ENCODE assay signal across 8 cellular contexts in the genomic region with DNA sequence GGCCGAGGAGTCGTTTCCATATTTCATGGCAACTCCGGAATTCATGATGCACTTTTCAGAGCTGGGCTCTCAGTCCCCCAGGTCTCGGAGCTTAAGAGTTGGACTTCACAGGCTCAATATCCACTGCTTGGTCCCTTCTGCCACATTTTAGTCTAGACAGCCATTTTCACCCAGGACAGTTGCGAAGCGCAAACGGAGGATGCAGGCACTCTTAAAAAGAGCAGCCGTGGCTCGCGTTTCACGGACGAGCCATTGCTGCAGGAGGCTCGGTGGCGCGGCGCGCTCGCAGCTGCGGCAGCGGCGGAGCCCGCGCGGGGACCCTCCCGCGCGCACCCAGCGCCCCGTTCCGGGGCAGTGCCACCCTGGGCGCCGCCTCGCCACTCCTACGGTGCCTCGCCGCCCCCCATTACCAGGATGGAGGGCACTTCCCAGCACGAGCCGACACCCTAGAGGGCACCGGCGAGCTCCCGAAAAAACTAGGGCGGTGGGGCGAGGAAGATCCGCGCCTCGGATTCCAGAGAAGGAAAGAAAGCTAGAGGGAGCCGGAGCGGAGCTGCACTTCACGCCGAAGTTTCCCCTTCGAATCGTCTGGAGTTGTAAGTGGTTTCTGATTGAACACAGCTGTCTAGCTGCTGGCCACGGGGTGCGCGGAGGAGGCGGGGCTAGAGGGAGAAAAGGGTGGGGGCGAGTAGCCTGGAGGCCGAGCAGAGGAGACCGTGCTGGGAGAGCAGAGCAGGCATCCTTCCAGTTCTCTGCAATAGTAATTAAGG.
DNase-seq lines count a peak whose midpoint lies in the region; ATAC-seq and TF ChIP-seq lines count a peak whose summit lies in the region.

No MANE protein-coding gene starts in this region.

- H3K9me3 ChIP-seq in BLaER1 treated with 17β-estradiol and CSF1 and Interleukin-3, amounts not matched to agents 10 nM and 100 nM (replicated peaks in 1 of 11): peaks cover 0 to 5% (median 0%) of the 10 kb centered on the region in 11 experiments; a peak in 4 of 22 replicates
- H3K9me3 ChIP-seq in Peyer's patch: no peaks in the 10 kb centered on the region

- peaks cover 47% of the 10 kb centered on the region for H3K4me1 Mint-ChIP-seq in nephron

- H3K9ac ChIP-seq in BLaER1 treated with 17β-estradiol and CSF1 and Interleukin-3, amounts not matched to agents 10 nM and 100 nM: peak overlapping the region; percentile 39 to 75 (median 69); a peak in 21 of 22 replicates

- H4K20me1 ChIP-seq in BLaER1 treated with 17β-estradiol and CSF1 and Interleukin-3, amounts not matched to agents 10 nM and 100 nM: peaks cover 0 to 20% (median 0%) of the 10 kb centered on the region in 11 experiments; a peak in 1 of 22 replicates

- no peaks in the 10 kb centered on the region for H3K9me3 Mint-ChIP-seq in nephron

- DNase-seq in Peyer's patch (peak; percentile 70 to 91 (median 77)), fibroblast of the aortic adventitia (ENCODE audit: low read depth) (peak; percentile 93)
- DNase-seq in activated T-helper 9 cell treated with anti-CD3 and anti-CD28 coated beads, Interleukin-2, amount 50 U/mL, for 16 hours (ENCODE audit: low read depth): peak; percentile 61
- peak; percentile 79 for DNase-seq in stimulated activated naive CD4-positive, alpha-beta T cell treated with Interleukin-2 at 50 U/mL for 16 hours (lab: John Stamatoyannopoulos, UW)

- H3K27ac Mint-ChIP-seq in nephron: peak overlapping the region; percentile 81 to 85 (median 85)

- H3K36me3 Mint-ChIP-seq in nephron (ENCODE audit: low read depth): no peaks in the 10 kb centered on the region

- H3K4me1 ChIP-seq in BLaER1 treated with 17β-estradiol and CSF1 and Interleukin-3, amounts not matched to agents 10 nM and 100 nM: peaks cover 6 to 23% (median 17%) of the 10 kb centered on the region in 10 experiments; a peak in 18 of 20 replicates
- peaks cover 0 to 4% (median 0%) of the 10 kb centered on the region in 4 donors for H3K4me1 ChIP-seq in Peyer's patch

- H3K4me2 ChIP-seq in BLaER1 treated with 17β-estradiol and CSF1 and Interleukin-3, amounts not matched to agents 10 nM and 100 nM: peak overlapping the region; percentile 95 to 99 (median 98)

- H3K27me3 ChIP-seq in BLaER1 treated with 17β-estradiol and CSF1 and Interleukin-3, amounts not matched to agents 10 nM and 100 nM: peaks cover 35 to 70% (median 48%) of the 10 kb centered on the region in 11 experiments
- no peaks in the 10 kb centered on the region for H3K27me3 ChIP-seq in Peyer's patch

- TF ChIP-seq POLR2A in Peyer's patch (IDR thresholded peaks at IDR 0.05): peak; percentile 33 to 54

- TF ChIP-seq CTCF in Peyer's patch (IDR thresholded peaks at IDR 0.05): no peak
- peak; percentile 19 for TF ChIP-seq CTCF in fibroblast of the aortic adventitia (IDR thresholded peaks at IDR 0.05; ENCODE audit: insufficient read depth, low read length)
- TF ChIP-seq CTCF in nephron (IDR thresholded peaks at IDR 0.05; ENCODE audit: unreplicated experiment in 3 of 3): no peak

- H3K4me3 Mint-ChIP-seq in nephron: peak overlapping the region; percentile 84 to 92 (median 91)

- H3K27ac ChIP-seq in BLaER1 treated with 17β-estradiol and CSF1 and Interleukin-3, amounts not matched to agents 10 nM and 100 nM: peak overlapping the region in 3 of 11 experiments; percentile 4 to 24 (median 19); a peak in 1 of 22 replicates
- H3K27ac ChIP-seq in Peyer's patch: peak overlapping the region; percentile 58 to 89 (median 76)

- no peaks in the 10 kb centered on the region for H3K36me3 ChIP-seq in BLaER1 treated with 17β-estradiol and CSF1 and Interleukin-3, amounts not matched to agents 10 nM and 100 nM
- H3K36me3 ChIP-seq in Peyer's patch: no peaks in the 10 kb centered on the region

- H3K4me3 ChIP-seq in BLaER1 treated with 17β-estradiol and CSF1 and Interleukin-3, amounts not matched to agents 10 nM and 100 nM: peak overlapping the region; percentile 66 to 79 (median 72)
- H3K4me3 ChIP-seq in Peyer's patch (peak overlapping the region; percentile 57 to 83 (median 71)), fibroblast of the aortic adventitia (ENCODE audit: low read depth, low read length) (peak overlapping the region; percentile 89)

- ATAC-seq in GM19328 (IDR thresholded peaks at IDR 0.05; ENCODE audit: unreplicated experiment) (peak; percentile 94), HG03457 (IDR thresholded peaks at IDR 0.05; ENCODE audit: unreplicated experiment) (peak; percentile 87)

- H3K27me3 Mint-ChIP-seq in nephron (ENCODE audit: low read depth): no peaks in the 10 kb centered on the region
